ENCODE assay signal across 24 cellular contexts in genomic region chr12:21618566-21618965, GRCh38. TPM values are rescaled to one million over a fixed set of nuclear protein-coding genes. Genes with fewer than 3 reads are reported as not detected.
DNase-seq lines count a peak whose midpoint lies in the region; ATAC-seq and TF ChIP-seq lines count a peak whose summit lies in the region.
"Had no signal": no experiment of that assay in that cellular context is flagged by ENCODE, and none has a peak within 500 bp of the region (broad histone marks: within the 10 kb centered on the region; RNA-seq: fewer than 3 reads in every experiment).

No MANE protein-coding gene starts in this region.

- H3K4me1 ChIP-seq in CD8-positive, alpha-beta memory T cell (ENCODE audit: insufficient read depth, low read length), result peaks cover 36% of the 10 kb centered on the region

- peak overlapping the region; percentile 44 for H3K27ac Mint-ChIP-seq in activated CD4-positive, alpha-beta T cell treated with anti-CD3 and anti-CD28 coated beads for 36 hours
- H3K27ac Mint-ChIP-seq in activated naive CD4-positive, alpha-beta T cell treated with anti-CD3 and anti-CD28 coated beads for 36 hours, result peak overlapping the region; percentile 51
- H3K27ac Mint-ChIP-seq in CD8-positive, alpha-beta memory T cell, result peak overlapping the region in 5 of 8 donors; percentile 17 to 74 (median 37)
- peak overlapping the region; percentile 14 for H3K27ac Mint-ChIP-seq in activated T-helper 1 cell treated with anti-CD3 and anti-CD28 coated beads, Interleukin-12 subunit alpha, Interleukin-12 subunit beta, Interleukin-2, Interleukin-4 antibody, amounts not matched to agents 30 ng/mL and 10 ng/mL and 1 ng/mL, durations not matched to agents 14 hours and 24 hours and 36 hours
- H3K27ac Mint-ChIP-seq: CD14-positive monocyte, IgD-negative memory B cell had no signal

- H3K4me3 Mint-ChIP-seq in activated CD4-positive, alpha-beta T cell treated with anti-CD3 and anti-CD28 coated beads for 36 hours, result no peak overlapping the region
- H3K4me3 Mint-ChIP-seq in activated naive CD4-positive, alpha-beta T cell treated with anti-CD3 and anti-CD28 coated beads for 36 hours, result no peak overlapping the region
- no peak overlapping the region for H3K4me3 Mint-ChIP-seq in CD8-positive, alpha-beta memory T cell
- no peak overlapping the region for H3K4me3 Mint-ChIP-seq in activated T-helper 1 cell treated with anti-CD3 and anti-CD28 coated beads, Interleukin-12 subunit alpha, Interleukin-12 subunit beta, Interleukin-2, Interleukin-4 antibody, amounts not matched to agents 30 ng/mL and 10 ng/mL and 1 ng/mL, durations not matched to agents 14 hours and 24 hours and 36 hours
- H3K4me3 Mint-ChIP-seq: CD14-positive monocyte had no signal

- CTCF ChIA-PET in activated CD4-positive, alpha-beta T cell treated with anti-CD3 and anti-CD28 coated beads for 36 hours (lab: Charles Lee), result interaction anchor here (0.7 kb wide), 1 partner anchor 70 kb away, joined by 3 read pairs; no protein-coding TSS in a partner anchor
- CTCF ChIA-PET in activated naive CD4-positive, alpha-beta T cell treated with anti-CD3 and anti-CD28 coated beads for 36 hours (lab: Charles Lee), result interaction anchor here (1.8 kb wide), 1 partner anchor 62 kb away, joined by 5 read pairs; no protein-coding TSS in a partner anchor
- CTCF ChIA-PET in CD8-positive, alpha-beta memory T cell (lab: Charles Lee), result interaction anchor here (2.1 kb wide), 1 partner anchor 59 kb away, joined by 5 read pairs; no protein-coding TSS in a partner anchor
- CTCF ChIA-PET in RWPE1 (lab: Yijun Ruan, JAX), result no interaction called here

- no peak overlapping the region for H3K4me3 ChIP-seq in CD8-positive, alpha-beta memory T cell (ENCODE audit: low read length)

- peaks cover 49% of the 10 kb centered on the region for H3K4me1 Mint-ChIP-seq in activated CD4-positive, alpha-beta T cell treated with anti-CD3 and anti-CD28 coated beads for 36 hours
- peaks cover 42% of the 10 kb centered on the region for H3K4me1 Mint-ChIP-seq in activated naive CD4-positive, alpha-beta T cell treated with anti-CD3 and anti-CD28 coated beads for 36 hours (ENCODE audit: low read depth)
- H3K4me1 Mint-ChIP-seq in CD8-positive, alpha-beta memory T cell, result peaks cover 40 to 53% (median 50%) of the 10 kb centered on the region in 3 donors
- H3K4me1 Mint-ChIP-seq in activated T-helper 1 cell treated with anti-CD3 and anti-CD28 coated beads, Interleukin-12 subunit alpha, Interleukin-12 subunit beta, Interleukin-2, Interleukin-4 antibody, amounts not matched to agents 30 ng/mL and 10 ng/mL and 1 ng/mL, durations not matched to agents 14 hours and 24 hours and 36 hours (ENCODE audit: low read depth), result peaks cover 42% of the 10 kb centered on the region

- no peaks in the 10 kb centered on the region for H3K36me3 ChIP-seq in CD8-positive, alpha-beta memory T cell (ENCODE audit: insufficient read depth, low read length)

- H3K27me3 Mint-ChIP-seq in activated CD4-positive, alpha-beta T cell treated with anti-CD3 and anti-CD28 coated beads for 36 hours, result no peaks in the 10 kb centered on the region
- no peaks in the 10 kb centered on the region for H3K27me3 Mint-ChIP-seq in activated naive CD4-positive, alpha-beta T cell treated with anti-CD3 and anti-CD28 coated beads for 36 hours (ENCODE audit: low read depth)
- H3K27me3 Mint-ChIP-seq in CD8-positive, alpha-beta memory T cell, result no peaks in the 10 kb centered on the region
- peaks cover 2% of the 10 kb centered on the region for H3K27me3 Mint-ChIP-seq in activated T-helper 1 cell treated with anti-CD3 and anti-CD28 coated beads, Interleukin-12 subunit alpha, Interleukin-12 subunit beta, Interleukin-2, Interleukin-4 antibody, amounts not matched to agents 30 ng/mL and 10 ng/mL and 1 ng/mL, durations not matched to agents 14 hours and 24 hours and 36 hours (ENCODE audit: insufficient read depth)
- H3K27me3 Mint-ChIP-seq: IgD-negative memory B cell had no signal

- H3K9me3 ChIP-seq in CD8-positive, alpha-beta memory T cell (ENCODE audit: low read length), result no peaks in the 10 kb centered on the region

- TF ChIP-seq CTCF in RWPE1 (conservative IDR thresholded peaks at IDR 0.05; ENCODE audit: low read depth), result no peak

- H3K9me3 Mint-ChIP-seq in activated CD4-positive, alpha-beta T cell treated with anti-CD3 and anti-CD28 coated beads for 36 hours (ENCODE audit: low read depth), result peaks cover 11% of the 10 kb centered on the region
- peaks cover 6% of the 10 kb centered on the region for H3K9me3 Mint-ChIP-seq in activated naive CD4-positive, alpha-beta T cell treated with anti-CD3 and anti-CD28 coated beads for 36 hours
- peaks cover 0 to 8% (median 0%) of the 10 kb centered on the region in 5 donors for H3K9me3 Mint-ChIP-seq in CD8-positive, alpha-beta memory T cell
- peaks cover 3% of the 10 kb centered on the region for H3K9me3 Mint-ChIP-seq in activated T-helper 1 cell treated with anti-CD3 and anti-CD28 coated beads, Interleukin-12 subunit alpha, Interleukin-12 subunit beta, Interleukin-2, Interleukin-4 antibody, amounts not matched to agents 30 ng/mL and 10 ng/mL and 1 ng/mL, durations not matched to agents 14 hours and 24 hours and 36 hours
- H3K9me3 Mint-ChIP-seq: IgD-negative memory B cell had no signal

- no peaks in the 10 kb centered on the region for H3K27me3 ChIP-seq in CD8-positive, alpha-beta memory T cell (ENCODE audit: insufficient read depth, low read length, poor library complexity, severe bottlenecking)

- intact Hi-C loops in activated CD4-positive, alpha-beta T cell treated with anti-CD3 and anti-CD28 coated beads for 36 hours (cut with DNase I, micrococcal nuclease), result no loop called here
- intact Hi-C loops in activated naive CD4-positive, alpha-beta T cell treated with anti-CD3 and anti-CD28 coated beads for 36 hours (cut with micrococcal nuclease), result no loop called here
- intact Hi-C loops in activated T-helper 1 cell treated with anti-CD3 and anti-CD28 coated beads, Interleukin-12 subunit alpha, Interleukin-12 subunit beta, Interleukin-2, Interleukin-4 antibody, amounts not matched to agents 30 ng/mL and 10 ng/mL and 1 ng/mL, durations not matched to agents 14 hours and 24 hours and 36 hours (cut with micrococcal nuclease), result loop anchor here (5.0 kb wide), 2 partner anchors 56 to 181 kb away; partner anchors contain the start of gene PYROXD1

- no peak overlapping the region for H3K27ac ChIP-seq in CD8-positive, alpha-beta memory T cell (ENCODE audit: low read depth, low read length)
- H3K27ac ChIP-seq in RWPE1, result no peak overlapping the region
- H3K27ac ChIP-seq: 22Rv1 had no signal

- peak; percentile 21 for DNase-seq in activated CD4-positive, alpha-beta T cell treated with anti-CD3 and anti-CD28 coated beads for 36 hours
- no peak for DNase-seq in activated CD4-positive, alpha-beta T cell treated with anti-CD3 and anti-CD28 coated beads, Interleukin-2, amount 50 U/mL, for 4 hours
- peak; percentile 51 for DNase-seq in activated naive CD4-positive, alpha-beta T cell treated with anti-CD3 and anti-CD28 coated beads for 36 hours
- DNase-seq in activated naive CD4-positive, alpha-beta T cell (lab: John Stamatoyannopoulos, UW), result no peak
- DNase-seq in CD8-positive, alpha-beta memory T cell, result no peak
- no peak for DNase-seq in activated T-helper 1 cell treated with anti-CD3 and anti-CD28 coated beads, Interleukin-12 subunit alpha, Interleukin-12 subunit beta, Interleukin-2, Interleukin-4 antibody, amounts not matched to agents 30 ng/mL and 10 ng/mL and 1 ng/mL, durations not matched to agents 14 hours and 24 hours and 36 hours (ENCODE audit: low spot score)
- no peak for DNase-seq in RWPE1 (ENCODE audit: low spot score)
- DNase-seq: Calu3, DMS53, EL, Karpas-422, NCI-H1048, NCI-H146, NCI-H2029 treated with DMSO at 0.1 percent for 48 hours, NCI-H2171, NCI-H446 treated with DMSO at 0.1 percent for 48 hours, NCI-H69 had no signal

- H3K36me3 Mint-ChIP-seq in activated CD4-positive, alpha-beta T cell treated with anti-CD3 and anti-CD28 coated beads for 36 hours (ENCODE audit: low read depth), result peaks cover 16% of the 10 kb centered on the region
- H3K36me3 Mint-ChIP-seq in activated naive CD4-positive, alpha-beta T cell treated with anti-CD3 and anti-CD28 coated beads for 36 hours (ENCODE audit: low read depth), result peaks cover 9% of the 10 kb centered on the region
- peaks cover 1 to 18% (median 4%) of the 10 kb centered on the region in 3 donors for H3K36me3 Mint-ChIP-seq in CD8-positive, alpha-beta memory T cell
- H3K36me3 Mint-ChIP-seq in activated T-helper 1 cell treated with anti-CD3 and anti-CD28 coated beads, Interleukin-12 subunit alpha, Interleukin-12 subunit beta, Interleukin-2, Interleukin-4 antibody, amounts not matched to agents 30 ng/mL and 10 ng/mL and 1 ng/mL, durations not matched to agents 14 hours and 24 hours and 36 hours (ENCODE audit: low read depth), result peaks cover 9% of the 10 kb centered on the region
- H3K36me3 Mint-ChIP-seq: CD14-positive monocyte had no signal

- peak; percentile 26 for ATAC-seq in activated CD4-positive, alpha-beta T cell treated with anti-CD3 and anti-CD28 coated beads for 36 hours
- ATAC-seq in GM21723 (IDR thresholded peaks at IDR 0.05; ENCODE audit: unreplicated experiment), result no peak
- ATAC-seq: Panc1 had no signal

- POLR2A ChIA-PET in activated CD4-positive, alpha-beta T cell treated with anti-CD3 and anti-CD28 coated beads for 36 hours (lab: Charles Lee), result no interaction called here
- POLR2A ChIA-PET in CD8-positive, alpha-beta memory T cell (lab: Charles Lee), result no interaction called here
- POLR2A ChIA-PET in RWPE1 (lab: Yijun Ruan, JAX; ENCODE audit: low non-redundant PET), result no interaction called here

RNA-seq across cellular contexts. Expression of gene GYS2, which starts 13.9 kb away (rescaled TPM):
- total RNA-seq in activated CD4-positive, alpha-beta T cell treated with anti-CD3 and anti-CD28 coated beads for 36 hours, result not detected
- not detected for total RNA-seq in activated naive CD4-positive, alpha-beta T cell treated with anti-CD3 and anti-CD28 coated beads for 36 hours
- not detected for total RNA-seq in CD8-positive, alpha-beta memory T cell
- not detected for polyA plus RNA-seq in CD8-positive, alpha-beta memory T cell
- total RNA-seq in activated T-helper 1 cell treated with anti-CD3 and anti-CD28 coated beads, Interleukin-12 subunit alpha, Interleukin-12 subunit beta, Interleukin-2, Interleukin-4 antibody, amounts not matched to agents 30 ng/mL and 10 ng/mL and 1 ng/mL, durations not matched to agents 14 hours and 24 hours and 36 hours, result 0.16 TPM in 1 of 2 replicates, not detected in the other
- total RNA-seq: Calu3, H1 had no signal
- polyA plus RNA-seq: AG04450, CD14-positive monocyte, H1, IgD-negative memory B cell had no signal

RNA-seq across cellular contexts. Expression of gene LDHB, which starts 39.1 kb away (rescaled TPM):
- total RNA-seq in activated CD4-positive, alpha-beta T cell treated with anti-CD3 and anti-CD28 coated beads for 36 hours, result 1,000 to 10,000 TPM in 1 of 2 experiments, 100 to 1,000 TPM in 1; 918 to 1,852 TPM
- total RNA-seq in activated naive CD4-positive, alpha-beta T cell treated with anti-CD3 and anti-CD28 coated beads for 36 hours, result 1,000 to 10,000 TPM; 2,296 to 2,461 TPM
- total RNA-seq in CD8-positive, alpha-beta memory T cell, result 1,000 to 10,000 TPM; 1,700 to 1,721 TPM
- 1,224 TPM for polyA plus RNA-seq in CD8-positive, alpha-beta memory T cell
- total RNA-seq in activated T-helper 1 cell treated with anti-CD3 and anti-CD28 coated beads, Interleukin-12 subunit alpha, Interleukin-12 subunit beta, Interleukin-2, Interleukin-4 antibody, amounts not matched to agents 30 ng/mL and 10 ng/mL and 1 ng/mL, durations not matched to agents 14 hours and 24 hours and 36 hours, result 1,359 and 1,451 TPM in 2 replicates

Comparison
In these comparisons a context has a peak if more than half of its experiments do, and no peak if none do; other contexts are left out.
1. DNase-seq: peak in activated CD4-positive, alpha-beta T cell treated with anti-CD3 and anti-CD28 coated beads for 36 hours (single experiment) and activated naive CD4-positive, alpha-beta T cell treated with anti-CD3 and anti-CD28 coated beads for 36 hours (single experiment); none in activated CD4-positive, alpha-beta T cell treated with anti-CD3 and anti-CD28 coated beads, Interleukin-2, amount 50 U/mL, for 4 hours (0 of 2), activated naive CD4-positive, alpha-beta T cell (0 of 4), CD8-positive, alpha-beta memory T cell (0 of 5), activated T-helper 1 cell treated with anti-CD3 and anti-CD28 coated beads, Interleukin-12 subunit alpha, Interleukin-12 subunit beta, Interleukin-2, Interleukin-4 antibody, amounts not matched to agents 30 ng/mL and 10 ng/mL and 1 ng/mL, durations not matched to agents 14 hours and 24 hours and 36 hours (single experiment) and RWPE1 (single experiment).
2. Peak in every context shown above with its lines, with median percentiles within 50 percentile points of each other: H3K27ac Mint-ChIP-seq.